In genomic region chr20:959996-960615, GRCh38 we compare ENCODE assay signal across 25 cellular contexts. TPM values are rescaled to one million over a fixed set of nuclear protein-coding genes. Genes with fewer than 3 reads are reported as not detected.
"Had no signal": no experiment of that assay in that cellular context is flagged by ENCODE, and none has a peak within 500 bp of the region (broad histone marks: within the 10 kb centered on the region; RNA-seq: fewer than 3 reads in every experiment).

No MANE protein-coding gene starts in this region.

- H3K9ac ChIP-seq: SK-N-SH had no signal

- H3K4me3 Mint-ChIP-seq: T-cell had no signal

- H3K27ac ChIP-seq: HL-60 had no signal

- H3K36me3 ChIP-seq: MG63 had no signal

- FAIRE-seq: HTR-8/SVneo, RCC 7860 had no signal

- ATAC-seq: T-cell had no signal

- H3K9me3 Mint-ChIP-seq: T-cell had no signal

- H3K9me3 ChIP-seq: MG63, SK-N-SH had no signal

- H3K27me3 ChIP-seq: MG63 had no signal

- H3K27ac Mint-ChIP-seq: T-cell had no signal

- H3K4me3 ChIP-seq: MG63 had no signal

- H3K4me2 ChIP-seq: SK-N-SH had no signal

- DNase-seq: Karpas-422, KG1, MG63, NCI-H1092, NCI-H1105 treated with DMSO at 0.1 percent for 48 hours, NCI-H1436, NCI-H187, NCI-H2029, NCI-H2081 treated with DMSO at 0.1 percent for 48 hours, NCI-H2171, NCI-H226, NCI-H446, NCI-H510A, NCI-H524 treated with DMSO at 0.1 percent for 48 hours, NCI-H69, NCI-H774, RPMI8226, SHP77, SW 1271, T-cell had no signal

- H3K36me3 Mint-ChIP-seq: T-cell had no signal

RNA-seq across cellular contexts. Expression of gene RSPO4, which starts 42.0 kb away (rescaled TPM):
- polyA plus RNA-seq: SK-N-SH had no signal

RNA-seq across cellular contexts. Expression of gene ANGPT4, which starts 44.0 kb away (rescaled TPM):
- total RNA-seq: SK-MEL-5, T-cell had no signal
- polyA plus RNA-seq: SK-N-SH had no signal
